ENCODE assay signal across 3 cellular contexts in genomic region chr10:6721480-6721879, GRCh38.
TF ChIP-seq lines count a peak whose summit lies in the region.

No MANE protein-coding gene starts in this region.

TF ChIP-seq in liver, 16 proteins besides CTCF, POLR2A, EP300 and RAD21 (continued from another document):
- TF ChIP-seq, protein P1, sequence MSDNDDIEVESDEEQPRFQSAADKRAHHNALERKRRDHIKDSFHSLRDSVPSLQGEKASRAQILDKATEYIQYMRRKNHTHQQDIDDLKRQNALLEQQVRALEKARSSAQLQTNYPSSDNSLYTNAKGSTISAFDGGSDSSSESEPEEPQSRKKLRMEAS (IDR thresholded peaks at IDR 0.05): no peak
- no peak for TF ChIP-seq NR2F2 (IDR thresholded peaks at IDR 0.05)
- no peak for TF ChIP-seq EGR1 (IDR thresholded peaks at IDR 0.05; ENCODE audit: low read depth in 2 of 2)
- no peak for TF ChIP-seq GABPA (IDR thresholded peaks at IDR 0.05 in 1 of 2, conservative IDR thresholded peaks at IDR 0.05 in 1 of 2)
- TF ChIP-seq, protein P2, sequence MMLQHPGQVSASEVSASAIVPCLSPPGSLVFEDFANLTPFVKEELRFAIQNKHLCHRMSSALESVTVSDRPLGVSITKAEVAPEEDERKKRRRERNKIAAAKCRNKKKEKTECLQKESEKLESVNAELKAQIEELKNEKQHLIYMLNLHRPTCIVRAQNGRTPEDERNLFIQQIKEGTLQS (IDR thresholded peaks at IDR 0.05): no peak
- TF ChIP-seq TAF1 (conservative IDR thresholded peaks at IDR 0.05): no peak
- TF ChIP-seq RXRA (IDR thresholded peaks at IDR 0.05): no peak
- TF ChIP-seq REST (IDR thresholded peaks at IDR 0.05): no peak
- TF ChIP-seq SP1 (IDR thresholded peaks at IDR 0.05): no peak
- no peak for TF ChIP-seq HNF4A (conservative IDR thresholded peaks at IDR 0.05)
- TF ChIP-seq FOXA1 (IDR thresholded peaks at IDR 0.05): no peak
- TF ChIP-seq, protein P3, sequence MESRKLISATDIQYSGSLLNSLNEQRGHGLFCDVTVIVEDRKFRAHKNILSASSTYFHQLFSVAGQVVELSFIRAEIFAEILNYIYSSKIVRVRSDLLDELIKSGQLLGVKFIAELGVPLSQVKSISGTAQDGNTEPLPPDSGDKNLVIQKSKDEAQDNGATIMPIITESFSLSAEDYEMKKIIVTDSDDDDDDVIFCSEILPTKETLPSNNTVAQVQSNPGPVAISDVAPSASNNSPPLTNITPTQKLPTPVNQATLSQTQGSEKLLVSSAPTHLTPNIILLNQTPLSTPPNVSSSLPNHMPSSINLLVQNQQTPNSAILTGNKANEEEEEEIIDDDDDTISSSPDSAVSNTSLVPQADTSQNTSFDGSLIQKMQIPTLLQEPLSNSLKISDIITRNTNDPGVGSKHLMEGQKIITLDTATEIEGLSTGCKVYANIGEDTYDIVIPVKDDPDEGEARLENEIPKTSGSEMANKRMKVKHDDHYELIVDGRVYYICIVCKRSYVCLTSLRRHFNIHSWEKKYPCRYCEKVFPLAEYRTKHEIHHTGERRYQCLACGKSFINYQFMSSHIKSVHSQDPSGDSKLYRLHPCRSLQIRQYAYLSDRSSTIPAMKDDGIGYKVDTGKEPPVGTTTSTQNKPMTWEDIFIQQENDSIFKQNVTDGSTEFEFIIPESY (IDR thresholded peaks at IDR 0.05): no peak

TF ChIP-seq in HepG2, 621 proteins besides CTCF, POLR2A, EP300 and RAD21 (continued from another document):
- no peak for TF ChIP-seq ZMYM3 (CRISPR knock-in tag; IDR thresholded peaks at IDR 0.05)
- no peak for TF ChIP-seq HNRNPLL (IDR thresholded peaks at IDR 0.05; ENCODE audit: low read depth, low read length, poor library complexity, severe bottlenecking)
- no peak for TF ChIP-seq RORA (CRISPR knock-in tag; IDR thresholded peaks at IDR 0.05)
- TF ChIP-seq RFXAP (CRISPR knock-in tag; IDR thresholded peaks at IDR 0.05; ENCODE audit: borderline replicate concordance): no peak
- no peak for TF ChIP-seq IRF1 (CRISPR knock-in tag; IDR thresholded peaks at IDR 0.05; ENCODE audit: low read depth)
- no peak for TF ChIP-seq ZNF766 (CRISPR knock-in tag; IDR thresholded peaks at IDR 0.05; ENCODE audit: borderline replicate concordance)
- TF ChIP-seq ZSCAN29 (CRISPR knock-in tag; conservative IDR thresholded peaks at IDR 0.05): no peak
- TF ChIP-seq, protein P4, sequence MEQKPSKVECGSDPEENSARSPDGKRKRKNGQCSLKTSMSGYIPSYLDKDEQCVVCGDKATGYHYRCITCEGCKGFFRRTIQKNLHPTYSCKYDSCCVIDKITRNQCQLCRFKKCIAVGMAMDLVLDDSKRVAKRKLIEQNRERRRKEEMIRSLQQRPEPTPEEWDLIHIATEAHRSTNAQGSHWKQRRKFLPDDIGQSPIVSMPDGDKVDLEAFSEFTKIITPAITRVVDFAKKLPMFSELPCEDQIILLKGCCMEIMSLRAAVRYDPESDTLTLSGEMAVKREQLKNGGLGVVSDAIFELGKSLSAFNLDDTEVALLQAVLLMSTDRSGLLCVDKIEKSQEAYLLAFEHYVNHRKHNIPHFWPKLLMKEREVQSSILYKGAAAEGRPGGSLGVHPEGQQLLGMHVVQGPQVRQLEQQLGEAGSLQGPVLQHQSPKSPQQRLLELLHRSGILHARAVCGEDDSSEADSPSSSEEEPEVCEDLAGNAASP (CRISPR knock-in tag; IDR thresholded peaks at IDR 0.05; ENCODE audit: borderline replicate concordance): no peak
- TF ChIP-seq ZNF260 (CRISPR knock-in tag; IDR thresholded peaks at IDR 0.05; ENCODE audit: borderline replicate concordance, low read depth): no peak
- TF ChIP-seq PAWR (CRISPR knock-in tag; IDR thresholded peaks at IDR 0.05; ENCODE audit: borderline replicate concordance): no peak

TF ChIP-seq in endothelial cell of umbilical vein, 7 proteins besides CTCF, POLR2A, EP300 and RAD21:
- TF ChIP-seq, protein P1 (IDR thresholded peaks at IDR 0.05; ENCODE audit: insufficient read depth, insufficient read length): no peak
- TF ChIP-seq MYC (IDR thresholded peaks at IDR 0.05; ENCODE audit: low read depth, low read length) (no peak), FOS (IDR thresholded peaks at IDR 0.05; ENCODE audit: borderline replicate concordance, insufficient read depth, low read length) (peak; percentile 91), GATA2 (IDR thresholded peaks at IDR 0.05; ENCODE audit: insufficient read depth, insufficient read length, low read depth, low read length) (no peak), EZH2 (IDR thresholded peaks at IDR 0.05; ENCODE audit: borderline replicate concordance, low read depth, low read length, severe bottlenecking) (no peak), JUN (IDR thresholded peaks at IDR 0.05; ENCODE audit: borderline replicate concordance, insufficient read depth, insufficient read length, low read depth) (peak; percentile 88), POLR2AphosphoS5 (IDR thresholded peaks at IDR 0.05; ENCODE audit: insufficient read depth, low read depth, low read length) (peak; percentile 74)
